In the genomic region with DNA sequence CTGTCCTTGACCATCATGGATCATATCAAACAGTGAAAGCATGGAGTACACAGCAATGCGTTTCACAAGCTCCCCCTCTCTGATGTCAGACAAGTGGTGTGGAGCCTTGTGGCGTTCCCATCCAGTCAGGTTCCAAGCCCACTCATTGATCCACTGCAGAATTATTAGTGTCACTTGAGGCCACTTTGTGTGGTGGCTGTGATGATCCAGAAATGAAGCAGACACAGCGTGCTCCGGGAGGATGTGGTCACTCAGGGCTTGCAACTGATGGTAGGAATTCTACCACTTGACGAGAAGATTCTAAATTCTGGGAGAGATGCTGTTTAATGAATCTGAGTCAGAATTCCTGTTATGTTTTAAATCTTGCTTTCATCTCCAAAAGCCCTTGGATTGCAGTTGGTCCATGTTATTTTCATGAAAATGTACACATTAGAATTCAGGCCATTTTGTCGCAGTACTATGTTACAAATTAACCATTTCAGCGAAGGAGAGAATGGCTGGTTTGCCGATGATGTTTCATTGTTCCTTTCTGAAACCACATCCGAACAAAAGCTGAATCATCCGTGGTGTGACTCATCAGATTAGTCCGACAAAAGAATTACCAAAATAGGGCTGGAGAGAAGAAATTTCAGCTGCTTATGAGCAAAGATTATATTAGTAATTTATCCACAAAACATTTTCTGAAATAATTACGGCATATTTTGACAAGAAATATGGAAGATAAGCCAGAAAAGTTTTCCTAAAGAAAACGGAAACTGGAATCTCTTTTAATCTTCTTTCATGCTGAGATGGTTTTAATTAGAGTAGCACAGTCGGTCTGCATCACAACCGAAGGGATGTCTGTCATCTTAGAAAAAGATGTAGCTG, we compare ENCODE assay signal across 11 cellular contexts. TPM values are rescaled to one million over a fixed set of nuclear protein-coding genes. Genes with fewer than 3 reads are reported as not detected.
A peak's percentile ranks its signal among the peaks of the same experiment; 100 is the strongest.
DNase-seq lines count a peak whose midpoint lies in the region; ATAC-seq and TF ChIP-seq lines count a peak whose summit lies in the region.
"Had no signal": no experiment of that assay in that cellular context is flagged by ENCODE, and none has a peak within 500 bp of the region (broad histone marks: within the 10 kb centered on the region; RNA-seq: fewer than 3 reads in every experiment).

No MANE protein-coding gene starts in this region.

- DNase-seq in SIG-M5 treated with dmso at 0.1 percent for 504 hours (lab: John Stamatoyannopoulos, UW; ENCODE audit: unreplicated experiment) (peak; percentile 72), SIG-M5 (lab: John Stamatoyannopoulos, UW) (no peak), fibroblast of pulmonary artery (ENCODE audit: low read depth) (peak; percentile 89), thoracic aorta (ENCODE audit: low spot score) (no peak), retina (no peak), Right ventricle myocardium inferior (ENCODE audit: missing footprints) (no peak)
- DNase-seq in CD8-positive, alpha-beta T cell: no peak
- DNase-seq: H7, Karpas-422 had no signal

- intact Hi-C loops in CD8-positive, alpha-beta T cell (cut with DNase I, micrococcal nuclease): no loop called here
- intact Hi-C loops in Right ventricle myocardium inferior (cut with DNase I): no loop called here

- ATAC-seq in SK-N-SH treated with all-trans-retinoic acid at 6 μM for 48 hours (peak; percentile 62), thoracic aorta (ENCODE audit: insufficient number of reproducible peaks, low FRiP score, low read depth) (no peak), Right ventricle myocardium inferior (no peak)
- ATAC-seq in CD8-positive, alpha-beta T cell: no peak

- H3K9me3 Mint-ChIP-seq in CD8-positive, alpha-beta T cell: no peaks in the 10 kb centered on the region

- POLR2A ChIA-PET in CD8-positive, alpha-beta T cell (lab: Charles Lee): no interaction called here

- H3K9me3 ChIP-seq in thoracic aorta: no peaks in the 10 kb centered on the region
- no peaks in the 10 kb centered on the region for H3K9me3 ChIP-seq in CD8-positive, alpha-beta T cell (ENCODE audit: low read length)

- no peaks in the 10 kb centered on the region for H3K4me1 ChIP-seq in thoracic aorta (ENCODE audit: control insufficient read depth in 1 of 2, low read depth in 2 of 2)
- H3K4me1 ChIP-seq in CD8-positive, alpha-beta T cell (ENCODE audit: insufficient read depth, low read length): no peaks in the 10 kb centered on the region

- H3K27ac ChIP-seq in thoracic aorta: no peak overlapping the region
- H3K27ac ChIP-seq in CD8-positive, alpha-beta T cell (ENCODE audit: low read depth, low read length): no peak overlapping the region

- no peaks in the 10 kb centered on the region for H3K4me1 Mint-ChIP-seq in CD8-positive, alpha-beta T cell (ENCODE audit: low read depth)

- H3K4me3 ChIP-seq in fibroblast of pulmonary artery (replicated peaks; ENCODE audit: low read depth, low read length) (peak overlapping the region; percentile 29), thoracic aorta (peak overlapping the region; percentile 38)
- no peak overlapping the region for H3K4me3 ChIP-seq in CD8-positive, alpha-beta T cell (ENCODE audit: low read depth, low read length)

- H3K36me3 Mint-ChIP-seq in CD8-positive, alpha-beta T cell: no peaks in the 10 kb centered on the region

- H3K27ac Mint-ChIP-seq in CD8-positive, alpha-beta T cell: no peak overlapping the region

- H3K27me3 ChIP-seq in thoracic aorta (replicated peaks; ENCODE audit: insufficient read depth): no peaks in the 10 kb centered on the region
- no peaks in the 10 kb centered on the region for H3K27me3 ChIP-seq in CD8-positive, alpha-beta T cell (ENCODE audit: insufficient read depth, low read length)

- H3K4me3 Mint-ChIP-seq in CD8-positive, alpha-beta T cell: no peak overlapping the region

- TF ChIP-seq CTCF in fibroblast of pulmonary artery (IDR thresholded peaks at IDR 0.05; ENCODE audit: low read length, missing control alignments): no peak
- no peak for TF ChIP-seq CTCF in thoracic aorta (IDR thresholded peaks at IDR 0.05)
- TF ChIP-seq CTCF in CD8-positive, alpha-beta T cell (IDR thresholded peaks at IDR 0.05): no peak

- no peaks in the 10 kb centered on the region for H3K36me3 ChIP-seq in thoracic aorta
- H3K36me3 ChIP-seq in CD8-positive, alpha-beta T cell (ENCODE audit: insufficient read depth, low read length): no peaks in the 10 kb centered on the region

- CTCF ChIA-PET in CD8-positive, alpha-beta T cell (lab: Charles Lee): no interaction called here

- no peaks in the 10 kb centered on the region for H3K27me3 Mint-ChIP-seq in CD8-positive, alpha-beta T cell (ENCODE audit: low read depth)

TF ChIP-seq in SK-N-SH treated with all-trans-retinoic acid at 6 μM for 48 hours, 23 proteins besides CTCF, POLR2A, EP300 and RAD21:
- TF ChIP-seq, protein P1, sequence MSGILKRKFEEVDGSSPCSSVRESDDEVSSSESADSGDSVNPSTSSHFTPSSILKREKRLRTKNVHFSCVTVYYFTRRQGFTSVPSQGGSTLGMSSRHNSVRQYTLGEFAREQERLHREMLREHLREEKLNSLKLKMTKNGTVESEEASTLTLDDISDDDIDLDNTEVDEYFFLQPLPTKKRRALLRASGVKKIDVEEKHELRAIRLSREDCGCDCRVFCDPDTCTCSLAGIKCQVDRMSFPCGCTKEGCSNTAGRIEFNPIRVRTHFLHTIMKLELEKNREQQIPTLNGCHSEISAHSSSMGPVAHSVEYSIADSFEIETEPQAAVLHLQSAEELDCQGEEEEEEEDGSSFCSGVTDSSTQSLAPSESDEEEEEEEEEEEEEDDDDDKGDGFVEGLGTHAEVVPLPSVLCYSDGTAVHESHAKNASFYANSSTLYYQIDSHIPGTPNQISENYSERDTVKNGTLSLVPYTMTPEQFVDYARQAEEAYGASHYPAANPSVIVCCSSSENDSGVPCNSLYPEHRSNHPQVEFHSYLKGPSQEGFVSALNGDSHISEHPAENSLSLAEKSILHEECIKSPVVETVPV (CRISPR knock-in tag; IDR thresholded peaks at IDR 0.05): no peak
- TF ChIP-seq ISL1 (CRISPR knock-in tag; IDR thresholded peaks at IDR 0.05): peak; percentile 30; the same call in 1 of the 2 replicates
TF ChIP-seq in SK-N-SH treated with all-trans-retinoic acid at 6 μM for 48 hours: peak in this region for 1.

RNA-seq across cellular contexts. Expression of a gene that starts 48.1 kb away (rescaled TPM):
- total RNA-seq in thoracic aorta: under 1 TPM in 1 of 2 donors, not detected in 1; 0.35 TPM
- not detected for total RNA-seq in CD8-positive, alpha-beta T cell
- not detected for total RNA-seq in Right ventricle myocardium inferior
- total RNA-seq: mononuclear cell had no signal

Comparison
In these comparisons a context has a peak if more than half of its experiments do, and no peak if none do; other contexts are left out.
1. DNase-seq: peak in SIG-M5 treated with dmso at 0.1 percent for 504 hours (single experiment) and fibroblast of pulmonary artery (single experiment); none in SIG-M5 (single experiment), thoracic aorta (single experiment), CD8-positive, alpha-beta T cell (0 of 7), retina (single experiment) and Right ventricle myocardium inferior (single experiment).